10 cellular contexts compared by ENCODE assay signal in genomic region chr1:25021586-25022215, GRCh38.
DNase-seq lines count a peak whose midpoint lies in the region; ATAC-seq lines count a peak whose summit lies in the region.
"Had no signal": no experiment of that assay in that cellular context is flagged by ENCODE, and none has a peak within 500 bp of the region (broad histone marks: within the 10 kb centered on the region; RNA-seq: fewer than 3 reads in every experiment).

No MANE protein-coding gene starts in this region.

- no peak for ATAC-seq in CD4-positive, CD25-positive, alpha-beta regulatory T cell (ENCODE audit: low read depth in 2 of 2)
- ATAC-seq in activated T-helper 17 cell treated with anti-CD3 and anti-CD28 coated beads, Interleukin-2, amount 50 U/mL, for 72 hours (replicated peaks): peak; percentile 5
- ATAC-seq in GM21515 (IDR thresholded peaks at IDR 0.05; ENCODE audit: unreplicated experiment): no peak

- peaks cover 0 to 1% (median 0%) of the 10 kb centered on the region in 7 donors for H3K9me3 Mint-ChIP-seq in CD4-positive, CD25-positive, alpha-beta regulatory T cell
- H3K9me3 Mint-ChIP-seq in IgD-negative memory B cell: no peaks in the 10 kb centered on the region
- H3K9me3 Mint-ChIP-seq in activated T-helper 17 cell treated with anti-CD3 and anti-CD28 coated beads, Interleukin-2, amount 50 U/mL, for 72 hours: no peaks in the 10 kb centered on the region

- no peak overlapping the region for H2BK120ac ChIP-seq in mesendoderm (ENCODE audit: low read depth, low read length)

- H3K36me3 Mint-ChIP-seq in CD4-positive, CD25-positive, alpha-beta regulatory T cell: no peaks in the 10 kb centered on the region
- no peaks in the 10 kb centered on the region for H3K36me3 Mint-ChIP-seq in IgD-negative memory B cell
- H3K36me3 Mint-ChIP-seq in activated T-helper 17 cell treated with anti-CD3 and anti-CD28 coated beads, Interleukin-2, amount 50 U/mL, for 72 hours (ENCODE audit: low read depth): no peaks in the 10 kb centered on the region

- H3K4me1 Mint-ChIP-seq in CD4-positive, CD25-positive, alpha-beta regulatory T cell: peaks cover 0 to 82% (median 21%) of the 10 kb centered on the region in 4 donors
- H3K4me1 Mint-ChIP-seq in IgD-negative memory B cell: peaks cover 32 to 36% (median 35%) of the 10 kb centered on the region in 3 donors
- peaks cover 59% of the 10 kb centered on the region for H3K4me1 Mint-ChIP-seq in activated T-helper 17 cell treated with anti-CD3 and anti-CD28 coated beads, Interleukin-2, amount 50 U/mL, for 72 hours

- H3K79me1 ChIP-seq in mesendoderm (ENCODE audit: low read length): no peaks in the 10 kb centered on the region

- H3K4me2 ChIP-seq in mesendoderm (ENCODE audit: low read length): no peak overlapping the region

- no peaks in the 10 kb centered on the region for H3K9me3 ChIP-seq in CD4-positive, CD25-positive, alpha-beta regulatory T cell (ENCODE audit: control insufficient read depth in 2 of 2, low read length in 2 of 2)
- H3K9me3 ChIP-seq: Caco-2 had no signal

- peaks cover 38% of the 10 kb centered on the region for H3K4me1 ChIP-seq in CD4-positive, CD25-positive, alpha-beta regulatory T cell (ENCODE audit: control insufficient read depth, insufficient read depth, low read length, poor library complexity, severe bottlenecking)
- H3K4me1 ChIP-seq in mesendoderm (ENCODE audit: control insufficient read depth, low read depth, low read length): peaks cover 13% of the 10 kb centered on the region
- H3K4me1 ChIP-seq: Caco-2 had no signal

- H3K56ac ChIP-seq in mesendoderm (ENCODE audit: low read length): no peak overlapping the region

- H3K27me3 Mint-ChIP-seq in CD4-positive, CD25-positive, alpha-beta regulatory T cell: no peaks in the 10 kb centered on the region
- no peaks in the 10 kb centered on the region for H3K27me3 Mint-ChIP-seq in IgD-negative memory B cell
- no peaks in the 10 kb centered on the region for H3K27me3 Mint-ChIP-seq in activated T-helper 17 cell treated with anti-CD3 and anti-CD28 coated beads, Interleukin-2, amount 50 U/mL, for 72 hours

- no peak overlapping the region for H4K8ac ChIP-seq in mesendoderm (ENCODE audit: low read depth, low read length)

- peak overlapping the region; percentile 71 to 93 (median 91) for H3K27ac Mint-ChIP-seq in CD4-positive, CD25-positive, alpha-beta regulatory T cell
- H3K27ac Mint-ChIP-seq in IgD-negative memory B cell: peak overlapping the region; percentile 95 to 97 (median 97)
- peak overlapping the region; percentile 80 for H3K27ac Mint-ChIP-seq in activated T-helper 17 cell treated with anti-CD3 and anti-CD28 coated beads, Interleukin-2, amount 50 U/mL, for 72 hours

- H2BK15ac ChIP-seq in mesendoderm (replicated peaks; ENCODE audit: low read depth): no peak overlapping the region

- H3K4me3 Mint-ChIP-seq in CD4-positive, CD25-positive, alpha-beta regulatory T cell: peak overlapping the region in 1 of 4 donors; percentile 43
- peak overlapping the region in 1 of 4 donors; percentile 51 for H3K4me3 Mint-ChIP-seq in IgD-negative memory B cell
- H3K4me3 Mint-ChIP-seq in activated T-helper 17 cell treated with anti-CD3 and anti-CD28 coated beads, Interleukin-2, amount 50 U/mL, for 72 hours: peak overlapping the region; percentile 89

- H2AK5ac ChIP-seq in mesendoderm (ENCODE audit: low read length): no peak overlapping the region

- no peaks in the 10 kb centered on the region for H3K27me3 ChIP-seq in CD4-positive, CD25-positive, alpha-beta regulatory T cell (ENCODE audit: control insufficient read depth, insufficient read depth, low read length)
- no peaks in the 10 kb centered on the region for H3K27me3 ChIP-seq in mesendoderm (ENCODE audit: insufficient read depth, low read length, poor library complexity)

- WGBS in mesendoderm (ENCODE audit: extremely low coverage, insufficient coverage, low lambda C conversion rate): no CpG with 5 or more reads among the region's 9 CpGs

- H3K4ac ChIP-seq in mesendoderm (ENCODE audit: low read depth, low read length): no peak overlapping the region

- H3K23ac ChIP-seq in mesendoderm (ENCODE audit: low read length): no peak overlapping the region

- no peak overlapping the region for H3K18ac ChIP-seq in mesendoderm (ENCODE audit: low read length)

- DNase-seq in CD4-positive, CD25-positive, alpha-beta regulatory T cell: no peak
- DNase-seq in mesendoderm (peak; percentile 49), NCI-H1436 (lab: John Stamatoyannopoulos, UW) (no peak), SHP77 (lab: John Stamatoyannopoulos, UW) (no peak), HCEC 1CT (no peak)
- DNase-seq: Caco-2, NCI-H2171 treated with DMSO at 0.1 percent for 48 hours had no signal

- no peak overlapping the region for H3K4me3 ChIP-seq in CD4-positive, CD25-positive, alpha-beta regulatory T cell (ENCODE audit: low read depth, low read length)
- H3K4me3 ChIP-seq in mesendoderm (ENCODE audit: low read length): no peak overlapping the region

- H4K5ac ChIP-seq in mesendoderm (ENCODE audit: low read length): no peak overlapping the region

- H3K27ac ChIP-seq in CD4-positive, CD25-positive, alpha-beta regulatory T cell (ENCODE audit: insufficient read depth, low read length, poor library complexity, severe bottlenecking): peak overlapping the region; percentile 99
- H3K27ac ChIP-seq in mesendoderm (ENCODE audit: low read depth, low read length): no peak overlapping the region

- H3K79me2 ChIP-seq in mesendoderm (ENCODE audit: control insufficient read depth, insufficient read depth, low read length): no peaks in the 10 kb centered on the region

- H2BK5ac ChIP-seq in mesendoderm (ENCODE audit: low read length): no peak overlapping the region

- no peak overlapping the region for H3K9ac ChIP-seq in mesendoderm (ENCODE audit: low read length)

- H3K36me3 ChIP-seq in CD4-positive, CD25-positive, alpha-beta regulatory T cell (ENCODE audit: control insufficient read depth, insufficient read depth, low read length): no peaks in the 10 kb centered on the region
- H3K36me3 ChIP-seq in mesendoderm (ENCODE audit: control insufficient read depth, insufficient read depth, low read length): no peaks in the 10 kb centered on the region
